29 cellular contexts compared by ENCODE assay signal in genomic region chr1:186210258-186210657, GRCh38.
DNase-seq lines count a peak whose midpoint lies in the region; FAIRE-seq and TF ChIP-seq lines count a peak whose summit lies in the region.
"Had no signal": no experiment of that assay in that cellular context is flagged by ENCODE, and none has a peak within 500 bp of the region (broad histone marks: within the 10 kb centered on the region; RNA-seq: fewer than 3 reads in every experiment).

No MANE protein-coding gene starts in this region.

- no peak for TF ChIP-seq POLR2A in H1 (IDR thresholded peaks at IDR 0.05; ENCODE audit: control extremely low read depth in 1 of 2, low read depth in 2 of 2, low read length in 2 of 2)

- no peak overlapping the region for H3K4ac ChIP-seq in H1 (replicated peaks; ENCODE audit: insufficient read length, low read depth, low read length)

- peak overlapping the region; percentile 42; the same call in 1 of the 2 replicates for H2BK12ac ChIP-seq in H1 (ENCODE audit: low read depth, low read length)

- H3K23me2 ChIP-seq in H1 (ENCODE audit: low read depth, low read length) = no peaks in the 10 kb centered on the region

- no peak for TF ChIP-seq RAD21 in H1 (IDR thresholded peaks at IDR 0.05 in 1 of 2, conservative IDR thresholded peaks at IDR 0.05 in 1 of 2; ENCODE audit: low read depth in 2 of 2, low read length in 2 of 2)

- DNase-seq in NCI-H2029 (lab: John Stamatoyannopoulos, UW) (peak; percentile 22), NCI-H2029 treated with DMSO at 0.1 percent for 48 hours (lab: John Stamatoyannopoulos, UW) (no peak), NOMO-1 treated with DMSO at 0.1 percent for 48 hours (lab: John Stamatoyannopoulos, UW; ENCODE audit: unreplicated experiment) (peak; percentile 53), H1 (ENCODE audit: low read depth in 1 of 2, low spot score in 2 of 2) (no peak), osteoblast (ENCODE audit: insufficient read length, low spot score, missing footprints) (no peak), NCI-H128 (lab: John Stamatoyannopoulos, UW; ENCODE audit: unreplicated experiment) (no peak), GDM1 (lab: John Stamatoyannopoulos, UW) (no peak)
- DNase-seq: ACHN; Caco-2; CD4-positive, alpha-beta memory T cell; DMS 273 treated with DMSO at 0.1 percent for 48 hours; DMS79 treated with DMSO at 0.1 percent for 48 hours; MM.1S; NCI-H1105 treated with DMSO at 0.1 percent for 48 hours; NCI-H1694; NCI-H2227 treated with DMSO at 0.1 percent for 48 hours; NCI-H510A treated with DMSO at 0.1 percent for 48 hours; NCI-H748 treated with DMSO at 0.1 percent for 48 hours; NK-92 treated with Interleukin-12 subunit alpha and Interleukin-12 subunit beta, amount 100 ng/mL, for 24 hours; PC-3; SHP77 treated with DMSO at 0.1 percent for 48 hours; SW 1271 had no signal

- H3K27me3 ChIP-seq in H1 (replicated peaks in 1 of 4; ENCODE audit: control insufficient read depth in 3 of 4, extremely low read depth in 1 of 4, insufficient read depth in 3 of 4, low read length in 3 of 4) = no peaks in the 10 kb centered on the region
- H3K27me3 ChIP-seq in parathyroid adenoma (ENCODE audit: control insufficient read depth, insufficient read depth, low read length) = no peaks in the 10 kb centered on the region
- no peaks in the 10 kb centered on the region for H3K27me3 ChIP-seq in osteoblast (ENCODE audit: insufficient read depth, low read length)

- no peak overlapping the region for H2BK120ac ChIP-seq in H1 (replicated peaks; ENCODE audit: low read depth, low read length)

- H3K9ac ChIP-seq in H1 (replicated peaks in 1 of 4; ENCODE audit: extremely low read depth in 1 of 4, low read depth in 3 of 4, low read length in 3 of 4) (no peak overlapping the region), parathyroid adenoma (no peak overlapping the region)
- H3K9ac ChIP-seq: BLaER1 treated with 17β-estradiol and CSF1 and Interleukin-3, amounts not matched to agents 10 nM and 100 nM had no signal

- H2BK5ac ChIP-seq in H1 (ENCODE audit: low read depth, low read length) = no peak overlapping the region

- H3K4me1 ChIP-seq in H1 (replicated peaks in 1 of 4; ENCODE audit: control insufficient read depth in 3 of 4, insufficient read depth in 4 of 4, low read length in 3 of 4) = peaks cover 0 to 7% (median 4%) of the 10 kb centered on the region in 4 experiments; a peak in 4 of 7 replicates
- H3K4me1 ChIP-seq in parathyroid adenoma = no peaks in the 10 kb centered on the region
- peaks cover 12% of the 10 kb centered on the region for H3K4me1 ChIP-seq in osteoblast (ENCODE audit: insufficient read depth, low read length)
- H3K4me1 ChIP-seq: BLaER1 treated with 17β-estradiol and CSF1 and Interleukin-3, amounts not matched to agents 10 nM and 100 nM; Caco-2 had no signal

- no peaks in the 10 kb centered on the region for H3K79me2 ChIP-seq in H1 (ENCODE audit: control insufficient read depth in 1 of 2, insufficient read depth in 2 of 2, low read length in 2 of 2)
- no peaks in the 10 kb centered on the region for H3K79me2 ChIP-seq in parathyroid adenoma
- H3K79me2 ChIP-seq in osteoblast (ENCODE audit: insufficient read depth, low read length) = no peaks in the 10 kb centered on the region

- CTCF ChIA-PET in H1 (lab: Charles Lee; ENCODE audit: partially characterized antibody) = interaction anchor here (1.0 to 8.8 kb wide), 3 partner anchors 55 to 491 kb away, joined by 3 to 42 read pairs (median 3); no protein-coding TSS in a partner anchor

- H2AK5ac ChIP-seq in H1 (ENCODE audit: low read depth, low read length) = no peak overlapping the region

- no peak overlapping the region for H3K23ac ChIP-seq in H1 (ENCODE audit: insufficient read length)

- no peak overlapping the region for H4K8ac ChIP-seq in H1 (ENCODE audit: extremely low read depth, insufficient read depth, low read length)

- POLR2A ChIA-PET in H1 (lab: Charles Lee; ENCODE audit: partially characterized antibody) = no interaction called here

- no peak overlapping the region for H4K91ac ChIP-seq in H1 (replicated peaks; ENCODE audit: insufficient read length, low read length)

- H4K5ac ChIP-seq in H1 (ENCODE audit: insufficient read length, low read depth, low read length) = no peak overlapping the region

- no peak overlapping the region for H2BK20ac ChIP-seq in H1 (ENCODE audit: low read length)

- no peaks in the 10 kb centered on the region for H3K36me3 ChIP-seq in H1 (ENCODE audit: control insufficient read depth in 2 of 4, insufficient read depth in 4 of 4, low read length in 3 of 4)
- H3K36me3 ChIP-seq in parathyroid adenoma (ENCODE audit: control insufficient read depth, insufficient read depth, low read length) = no peaks in the 10 kb centered on the region
- H3K36me3 ChIP-seq in osteoblast (ENCODE audit: insufficient read depth, low read length) = no peaks in the 10 kb centered on the region
- H3K36me3 ChIP-seq: BLaER1 treated with 17β-estradiol and CSF1 and Interleukin-3, amounts not matched to agents 10 nM and 100 nM had no signal

- no peak overlapping the region for H3K56ac ChIP-seq in H1 (replicated peaks; ENCODE audit: insufficient read length, low read depth, low read length)

- no peak overlapping the region for H3K4me2 ChIP-seq in H1 (ENCODE audit: insufficient read depth in 1 of 2, low read depth in 2 of 2, low read length in 2 of 2)
- no peak overlapping the region for H3K4me2 ChIP-seq in parathyroid adenoma (ENCODE audit: low read length)
- no peak overlapping the region for H3K4me2 ChIP-seq in osteoblast (ENCODE audit: insufficient read depth, low read length)
- H3K4me2 ChIP-seq: BLaER1 treated with 17β-estradiol and CSF1 and Interleukin-3, amounts not matched to agents 10 nM and 100 nM had no signal

- H2AFZ ChIP-seq in H1 (ENCODE audit: low read length) (no peak overlapping the region), parathyroid adenoma (peak overlapping the region; percentile 46), osteoblast (ENCODE audit: low read length) (no peak overlapping the region)

- H3K4me3 ChIP-seq in H1 (ENCODE audit: extremely low read depth in 1 of 4, insufficient read depth in 2 of 4, low read depth in 3 of 4, low read length in 4 of 4) (no peak overlapping the region), parathyroid adenoma (ENCODE audit: low read depth, low read length) (no peak overlapping the region), osteoblast (ENCODE audit: insufficient read depth, low read length) (no peak overlapping the region)
- H3K4me3 ChIP-seq: BLaER1 treated with 17β-estradiol and CSF1 and Interleukin-3, amounts not matched to agents 10 nM and 100 nM; GM12878; SK-N-MC had no signal

- H3K9me3 ChIP-seq in H1 (ENCODE audit: insufficient read depth in 2 of 2, low read depth in 1 of 2, low read length in 1 of 2) = no peaks in the 10 kb centered on the region
- no peaks in the 10 kb centered on the region for H3K9me3 ChIP-seq in parathyroid adenoma (ENCODE audit: control insufficient read depth, low read length)
- no peaks in the 10 kb centered on the region for H3K9me3 ChIP-seq in osteoblast (ENCODE audit: low read depth, low read length)
- H3K9me3 ChIP-seq: BLaER1 treated with 17β-estradiol and CSF1 and Interleukin-3, amounts not matched to agents 10 nM and 100 nM; Caco-2 had no signal

- H4K20me1 ChIP-seq in H1 (replicated peaks in 1 of 2; ENCODE audit: control insufficient read depth in 1 of 2, insufficient read depth in 2 of 2, low read length in 2 of 2) (no peaks in the 10 kb centered on the region), osteoblast (ENCODE audit: insufficient read depth, low read length) (no peaks in the 10 kb centered on the region)
- H4K20me1 ChIP-seq: BLaER1 treated with 17β-estradiol and CSF1 and Interleukin-3, amounts not matched to agents 10 nM and 100 nM had no signal

- WGBS in H1 (ENCODE audit: extremely low coverage in 1 of 2, insufficient coverage in 1 of 2, insufficient read length in 1 of 2, insufficient replicate concordance in 2 of 2, low coverage in 1 of 2, low lambda C conversion rate in 2 of 2, missing lambda C conversion rate in 1 of 2), 2 experiments = 86% methylated on average over 10 of the region's 10 CpGs; no CpG with 5 or more reads in 1 of the 2 experiments

- FAIRE-seq in H1 (lab: Jason Lieb, UNC) = no peak
- FAIRE-seq: GM12878, H54 had no signal

- H3K18ac ChIP-seq in H1 (ENCODE audit: extremely low read depth, low read length) = no peak overlapping the region

- TF ChIP-seq CTCF in H1 (IDR thresholded peaks at IDR 0.05; ENCODE audit: control extremely low read depth in 1 of 3, insufficient read depth in 1 of 3, low read depth in 1 of 3, low read length in 3 of 3) = no peak
- TF ChIP-seq CTCF in parathyroid adenoma (IDR thresholded peaks at IDR 0.05) = no peak
- TF ChIP-seq CTCF in osteoblast (IDR thresholded peaks at IDR 0.05; ENCODE audit: extremely low read depth, low read depth, low read length) = no peak

- no peak overlapping the region for H2BK15ac ChIP-seq in H1 (ENCODE audit: low read length)

- H3K79me1 ChIP-seq in H1 (ENCODE audit: low read depth, low read length) = no peaks in the 10 kb centered on the region

- no peak overlapping the region for H3K14ac ChIP-seq in H1 (ENCODE audit: insufficient read length)

- H3K27ac ChIP-seq in H1 (ENCODE audit: low read depth, low read length) (no peak overlapping the region), parathyroid adenoma (no peak overlapping the region), osteoblast (ENCODE audit: low read depth, low read length) (no peak overlapping the region)
- H3K27ac ChIP-seq: 22Rv1; BLaER1 treated with 17β-estradiol and CSF1 and Interleukin-3, amounts not matched to agents 10 nM and 100 nM; RWPE1; SK-N-MC had no signal

- TF ChIP-seq EP300 in H1 (IDR thresholded peaks at IDR 0.05; ENCODE audit: borderline replicate concordance in 1 of 2, low read depth in 2 of 2, low read length in 2 of 2) = no peak

TF ChIP-seq in H1, 55 proteins besides CTCF, POLR2A, EP300 and RAD21:
- TF ChIP-seq YY1 (IDR thresholded peaks at IDR 0.05; ENCODE audit: low read depth, low read length) (no peak), CEBPB (IDR thresholded peaks at IDR 0.05; ENCODE audit: low read depth, low read length) (no peak), TCF12 (IDR thresholded peaks at IDR 0.05; ENCODE audit: low read depth, low read length) (no peak), ZNF274 (IDR thresholded peaks at IDR 0.05; ENCODE audit: borderline replicate concordance, extremely low read depth, low read length) (no peak), RBBP5 (IDR thresholded peaks at IDR 0.05; ENCODE audit: borderline replicate concordance, low read depth, low read length) (no peak), KDM5A (IDR thresholded peaks at IDR 0.05; ENCODE audit: low read length) (no peak), FOSL1 (IDR thresholded peaks at IDR 0.05; ENCODE audit: insufficient read depth, low read depth, low read length) (no peak), NANOG (IDR thresholded peaks at IDR 0.05; ENCODE audit: insufficient read depth, low read depth, low read length, poor library complexity, severe bottlenecking) (no peak), GABPA (IDR thresholded peaks at IDR 0.05; ENCODE audit: borderline replicate concordance, insufficient read depth, low read length) (no peak), CHD2 (IDR thresholded peaks at IDR 0.05; ENCODE audit: low read length) (no peak), TAF7 (optimal IDR thresholded peaks at IDR 0.05; ENCODE audit: borderline replicate concordance, low read depth, low read length) (no peak)

Comparison
In these comparisons a context has a peak if more than half of its experiments do, and no peak if none do; other contexts are left out.
1. DNase-seq: peak in NCI-H2029 (single experiment) and NOMO-1 treated with DMSO at 0.1 percent for 48 hours (single experiment); none in NCI-H2029 treated with DMSO at 0.1 percent for 48 hours (single experiment), H1 (0 of 2), osteoblast (single experiment), NCI-H128 (single experiment) and GDM1 (single experiment).